ENCODE assay signal across 16 cellular contexts in genomic region chr3:183542355-183542754, GRCh38. TPM values are rescaled to one million over a fixed set of nuclear protein-coding genes. Genes with fewer than 3 reads are reported as not detected.
A peak's percentile ranks its signal among the peaks of the same experiment; 100 is the strongest.
DNase-seq lines count a peak whose midpoint lies in the region; ATAC-seq and TF ChIP-seq lines count a peak whose summit lies in the region.
"Had no signal": no experiment of that assay in that cellular context is flagged by ENCODE, and none has a peak within 500 bp of the region (broad histone marks: within the 10 kb centered on the region; RNA-seq: fewer than 3 reads in every experiment).

No MANE protein-coding gene starts in this region.

- ATAC-seq in activated CD4-positive, alpha-beta T cell treated with anti-CD3 and anti-CD28 coated beads for 36 hours = no peak
- ATAC-seq in activated T-helper 17 cell treated with anti-CD3 and anti-CD28 coated beads, Interleukin-2, amount 50 U/mL, for 72 hours (replicated peaks) = no peak
- ATAC-seq in naive thymus-derived CD8-positive, alpha-beta T cell = no peak
- ATAC-seq in GM19463 (IDR thresholded peaks at IDR 0.05; ENCODE audit: unreplicated experiment) = no peak

- H4K20me1 ChIP-seq in Loucy (ENCODE audit: insufficient read depth, low read length, poor library complexity, severe bottlenecking) = peaks cover 82% of the 10 kb centered on the region

- peaks cover 90% of the 10 kb centered on the region for H3K4me1 Mint-ChIP-seq in activated CD4-positive, alpha-beta T cell treated with anti-CD3 and anti-CD28 coated beads for 36 hours
- H3K4me1 Mint-ChIP-seq in activated T-helper 17 cell treated with anti-CD3 and anti-CD28 coated beads, Interleukin-2, amount 50 U/mL, for 72 hours = peaks cover 39% of the 10 kb centered on the region
- peaks cover 44 to 95% (median 93%) of the 10 kb centered on the region in 4 donors for H3K4me1 Mint-ChIP-seq in naive thymus-derived CD8-positive, alpha-beta T cell

- no peaks in the 10 kb centered on the region for H3K9me2 ChIP-seq in Loucy (replicated peaks; ENCODE audit: low read depth, low read length)

- H3K4me3 ChIP-seq in Loucy (ENCODE audit: low read length, poor library complexity, severe bottlenecking) = peak overlapping the region; percentile 10
- H3K4me3 ChIP-seq: heart left ventricle had no signal

- H3K27me3 ChIP-seq in Loucy (ENCODE audit: insufficient read depth, low read length, poor library complexity, severe bottlenecking) = no peaks in the 10 kb centered on the region
- H3K27me3 ChIP-seq: heart left ventricle had no signal

- H3K4me3 Mint-ChIP-seq in activated CD4-positive, alpha-beta T cell treated with anti-CD3 and anti-CD28 coated beads for 36 hours = peak overlapping the region; percentile 4
- peak overlapping the region; percentile 50 for H3K4me3 Mint-ChIP-seq in activated T-helper 17 cell treated with anti-CD3 and anti-CD28 coated beads, Interleukin-2, amount 50 U/mL, for 72 hours
- H3K4me3 Mint-ChIP-seq in naive thymus-derived CD8-positive, alpha-beta T cell = peak overlapping the region; percentile 26 to 80 (median 64)
- H3K4me3 Mint-ChIP-seq: brain, neural crest cell had no signal

- TF ChIP-seq CTCF in Loucy (conservative IDR thresholded peaks at IDR 0.05; ENCODE audit: low read length) = no peak

- H3K9me3 ChIP-seq in Loucy (ENCODE audit: insufficient read depth, low read depth, low read length) = no peaks in the 10 kb centered on the region
- H3K9me3 ChIP-seq: heart left ventricle had no signal

- H3K36me3 ChIP-seq in Loucy (ENCODE audit: insufficient read depth, low read length) = no peaks in the 10 kb centered on the region; the same call in 1 of the 2 replicates
- H3K36me3 ChIP-seq: heart left ventricle had no signal

- POLR2A ChIA-PET in activated CD4-positive, alpha-beta T cell treated with anti-CD3 and anti-CD28 coated beads for 36 hours (lab: Charles Lee) = no interaction called here
- POLR2A ChIA-PET in naive thymus-derived CD8-positive, alpha-beta T cell (lab: Charles Lee) = interaction anchor here (1.9 kb wide), 1 partner anchor 13 kb away, joined by 7 read pairs; the partner anchor contains the start of gene KLHL6

- peaks cover 43% of the 10 kb centered on the region for H3K36me3 Mint-ChIP-seq in activated CD4-positive, alpha-beta T cell treated with anti-CD3 and anti-CD28 coated beads for 36 hours (ENCODE audit: low read depth)
- H3K36me3 Mint-ChIP-seq in activated T-helper 17 cell treated with anti-CD3 and anti-CD28 coated beads, Interleukin-2, amount 50 U/mL, for 72 hours (ENCODE audit: low read depth) = peaks cover 17% of the 10 kb centered on the region
- H3K36me3 Mint-ChIP-seq in naive thymus-derived CD8-positive, alpha-beta T cell = peaks cover 0 to 41% (median 7%) of the 10 kb centered on the region in 3 donors
- H3K36me3 Mint-ChIP-seq: brain had no signal

- no peak for DNase-seq in activated CD4-positive, alpha-beta T cell treated with anti-CD3 and anti-CD28 coated beads for 36 hours
- DNase-seq in activated CD4-positive, alpha-beta T cell treated with anti-CD3 and anti-CD28 coated beads, Interleukin-2, amount 50 U/mL, for 1 hour = no peak
- DNase-seq in naive thymus-derived CD8-positive, alpha-beta T cell = no peak
- DNase-seq in NCI-H128 (lab: John Stamatoyannopoulos, UW; ENCODE audit: unreplicated experiment) (no peak), NCI-H2107 (lab: John Stamatoyannopoulos, UW) (no peak)
- DNase-seq: activated CD4-positive, alpha-beta T cell treated with anti-CD3 and anti-CD28 coated beads for 1 hour; activated effector memory CD4-positive, alpha-beta T cell treated with Interleukin-2 at 50 U/mL for 16 hours; NCI-H1092; NCI-H82 had no signal

- H3K4me1 ChIP-seq in Loucy (ENCODE audit: insufficient read depth, low read length, poor library complexity, severe bottlenecking) = peaks cover 63% of the 10 kb centered on the region

- H3K9ac ChIP-seq in Loucy (ENCODE audit: low read depth, low read length, poor library complexity, severe bottlenecking) = peak overlapping the region; percentile 20

- peaks cover 100% of the 10 kb centered on the region for H3K79me2 ChIP-seq in Loucy (ENCODE audit: insufficient read depth, low read length)

- no peak overlapping the region for H2AFZ ChIP-seq in Loucy (ENCODE audit: low read length)

- H3K27me3 Mint-ChIP-seq in activated CD4-positive, alpha-beta T cell treated with anti-CD3 and anti-CD28 coated beads for 36 hours = no peaks in the 10 kb centered on the region
- H3K27me3 Mint-ChIP-seq in activated T-helper 17 cell treated with anti-CD3 and anti-CD28 coated beads, Interleukin-2, amount 50 U/mL, for 72 hours = no peaks in the 10 kb centered on the region
- no peaks in the 10 kb centered on the region for H3K27me3 Mint-ChIP-seq in naive thymus-derived CD8-positive, alpha-beta T cell
- H3K27me3 Mint-ChIP-seq: brain had no signal

- peak overlapping the region; percentile 76 for H3K27ac Mint-ChIP-seq in activated CD4-positive, alpha-beta T cell treated with anti-CD3 and anti-CD28 coated beads for 36 hours
- H3K27ac Mint-ChIP-seq in activated T-helper 17 cell treated with anti-CD3 and anti-CD28 coated beads, Interleukin-2, amount 50 U/mL, for 72 hours = peak overlapping the region; percentile 17
- peak overlapping the region; percentile 48 to 94 (median 84) for H3K27ac Mint-ChIP-seq in naive thymus-derived CD8-positive, alpha-beta T cell

- H3K4me2 ChIP-seq in Loucy (ENCODE audit: low read depth, low read length, poor library complexity, severe bottlenecking) = peak overlapping the region; percentile 31

- H3F3A ChIP-seq in Loucy (ENCODE audit: low read depth) = no peaks in the 10 kb centered on the region

- H3K9me3 Mint-ChIP-seq in activated CD4-positive, alpha-beta T cell treated with anti-CD3 and anti-CD28 coated beads for 36 hours (ENCODE audit: low read depth) = no peaks in the 10 kb centered on the region
- no peaks in the 10 kb centered on the region for H3K9me3 Mint-ChIP-seq in activated T-helper 17 cell treated with anti-CD3 and anti-CD28 coated beads, Interleukin-2, amount 50 U/mL, for 72 hours
- H3K9me3 Mint-ChIP-seq in naive thymus-derived CD8-positive, alpha-beta T cell = no peaks in the 10 kb centered on the region
- H3K9me3 Mint-ChIP-seq: brain, neural crest cell had no signal

- intact Hi-C loops in activated CD4-positive, alpha-beta T cell treated with anti-CD3 and anti-CD28 coated beads for 36 hours (cut with DNase I, micrococcal nuclease) = no loop called here

- CTCF ChIA-PET in activated CD4-positive, alpha-beta T cell treated with anti-CD3 and anti-CD28 coated beads for 36 hours (lab: Charles Lee) = interaction anchor here (0.7 to 1.9 kb wide), 3 partner anchors 10 to 63 kb away, joined by 3 to 6 read pairs (median 4); no protein-coding TSS in a partner anchor

RNA-seq across cellular contexts. Expression of gene KLHL6, which starts 13.2 kb away (rescaled TPM):
- total RNA-seq in activated CD4-positive, alpha-beta T cell treated with anti-CD3 and anti-CD28 coated beads for 36 hours = 10 to 100 TPM; 62.8 to 64.7 TPM
- 10 to 100 TPM; 33.5 to 39.7 TPM for total RNA-seq in activated T-helper 17 cell treated with anti-CD3 and anti-CD28 coated beads, Interleukin-2, amount 50 U/mL, for 72 hours
- total RNA-seq in naive thymus-derived CD8-positive, alpha-beta T cell = 10 to 100 TPM; 58.9 to 59.0 TPM
- 10 to 100 TPM in 2 of 3 donors, 1 to 10 TPM in 1; 7.6 to 20.7 (median 18.6) TPM for polyA plus RNA-seq in naive thymus-derived CD8-positive, alpha-beta T cell
- total RNA-seq: A172 had no signal

Comparison
In these comparisons a context has a peak if more than half of its experiments do, and no peak if none do; other contexts are left out.
1. H3K27ac Mint-ChIP-seq: peak in every context shown above with its lines; median percentile 84 in naive thymus-derived CD8-positive, alpha-beta T cell; 76 in activated CD4-positive, alpha-beta T cell treated with anti-CD3 and anti-CD28 coated beads for 36 hours; 17 in activated T-helper 17 cell treated with anti-CD3 and anti-CD28 coated beads, Interleukin-2, amount 50 U/mL, for 72 hours.
2. H3K4me3 Mint-ChIP-seq: peak in every context shown above with its lines; median percentile 64 in naive thymus-derived CD8-positive, alpha-beta T cell; 50 in activated T-helper 17 cell treated with anti-CD3 and anti-CD28 coated beads, Interleukin-2, amount 50 U/mL, for 72 hours; 4 in activated CD4-positive, alpha-beta T cell treated with anti-CD3 and anti-CD28 coated beads for 36 hours.